Comparison of ENCODE assay signal across 11 cellular contexts in the genomic region with DNA sequence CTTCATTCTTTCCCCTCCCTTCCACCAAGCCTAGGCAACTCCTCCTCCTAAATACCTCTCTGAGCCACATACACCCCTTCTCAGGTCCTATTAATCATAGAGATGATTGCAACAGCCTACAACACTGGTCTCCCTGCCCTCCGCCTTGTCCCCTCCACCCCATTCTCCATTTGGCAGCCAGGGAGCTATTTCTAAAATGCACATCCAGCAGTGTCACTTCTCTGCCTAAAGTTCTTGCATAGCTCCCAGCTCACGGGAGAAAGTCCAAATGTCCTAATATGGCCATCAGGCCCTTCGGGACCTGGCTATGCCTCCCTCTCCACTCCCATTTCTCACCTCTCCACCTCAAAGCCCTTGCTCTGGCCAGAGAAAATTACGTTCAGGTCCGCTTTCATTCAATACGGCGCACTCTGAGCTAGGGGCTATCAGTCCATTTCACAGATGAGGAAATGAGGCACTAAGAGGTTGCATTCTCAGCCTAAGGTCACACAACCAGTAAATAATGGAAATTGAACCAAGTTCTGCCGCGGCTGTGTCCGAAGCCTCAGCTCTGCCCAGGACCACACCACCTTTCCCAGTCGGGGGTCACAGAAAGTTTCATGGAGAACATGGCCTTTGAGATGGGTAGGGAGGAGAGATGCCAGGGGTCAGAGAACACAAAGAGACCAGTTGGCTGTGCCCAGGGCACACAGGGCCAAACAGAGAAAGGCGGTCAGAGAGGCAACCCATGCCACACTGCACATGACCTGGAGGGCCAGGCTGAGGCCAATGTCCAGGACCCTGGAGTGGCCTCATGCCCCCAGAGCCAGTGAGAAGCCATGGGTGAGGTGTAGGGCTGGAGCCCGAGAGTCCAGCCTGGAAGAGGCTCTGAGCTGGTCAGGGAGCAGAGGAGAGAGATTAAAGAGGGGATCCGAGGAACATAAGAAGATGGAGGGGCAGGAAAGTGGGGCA.
DNase-seq lines count a peak whose midpoint lies in the region; ATAC-seq and TF ChIP-seq lines count a peak whose summit lies in the region.
"Had no signal": no experiment of that assay in that cellular context is flagged by ENCODE, and none has a peak within 500 bp of the region (broad histone marks: within the 10 kb centered on the region; RNA-seq: fewer than 3 reads in every experiment).

No MANE protein-coding gene starts in this region.

- H3K27ac ChIP-seq in dorsolateral prefrontal cortex (peak overlapping the region in 40 of 59 donors; percentile 7 to 83 (median 44)), right lobe of liver (peak overlapping the region; percentile 89 to 97 (median 92)), suprapubic skin (peak overlapping the region; percentile 86)

- no peak for TF ChIP-seq CTCF in HFFc6 (IDR thresholded peaks at IDR 0.05)
- no peak for TF ChIP-seq CTCF in dorsolateral prefrontal cortex (IDR thresholded peaks at IDR 0.05 in 54 of 56, conservative IDR thresholded peaks at IDR 0.05 in 2 of 56; ENCODE audit: low read depth in 1 of 56, partially characterized antibody in 56 of 56)
- TF ChIP-seq CTCF in right lobe of liver (IDR thresholded peaks at IDR 0.05): no peak
- TF ChIP-seq CTCF in suprapubic skin (IDR thresholded peaks at IDR 0.05): no peak

- H3K27me3 ChIP-seq in dorsolateral prefrontal cortex: no peaks in the 10 kb centered on the region
- H3K27me3 ChIP-seq in right lobe of liver: no peaks in the 10 kb centered on the region
- no peaks in the 10 kb centered on the region for H3K27me3 ChIP-seq in suprapubic skin

- H3K27ac Mint-ChIP-seq in HFFc6: peak overlapping the region; percentile 84
- no peak overlapping the region for H3K27ac Mint-ChIP-seq in activated T-helper 17 cell treated with anti-CD3 and anti-CD28 coated beads, Interleukin-2, amount 50 U/mL, for 72 hours
- H3K27ac Mint-ChIP-seq: activated CD4-positive, alpha-beta memory T cell treated with anti-CD3 and anti-CD28 coated beads, Interleukin-2, amount 10 ng/mL, durations not matched to agents 7 days and 5 days had no signal

- ATAC-seq in right lobe of liver (peak; percentile 53 to 83 (median 77)), HG03457 (IDR thresholded peaks at IDR 0.05; ENCODE audit: unreplicated experiment) (no peak)
- no peak for ATAC-seq in activated T-helper 17 cell treated with anti-CD3 and anti-CD28 coated beads, Interleukin-2, amount 50 U/mL, for 72 hours (replicated peaks)

- TF ChIP-seq EP300 in suprapubic skin (IDR thresholded peaks at IDR 0.05): peak; percentile 40

- WGBS in right lobe of liver (ENCODE audit: insufficient coverage, low coverage, low lambda C conversion rate, missing lambda C conversion rate): 12% methylated on average over 14 of the region's 14 CpGs
- WGBS in suprapubic skin: 65% methylated on average over 14 of the region's 14 CpGs

- 0 out of 2 replicates have a peak, but pooled peaks cover 6% of the 10 kb centered on the region for H3K36me3 Mint-ChIP-seq in HFFc6 (ENCODE audit: low read depth)
- H3K36me3 Mint-ChIP-seq in activated T-helper 17 cell treated with anti-CD3 and anti-CD28 coated beads, Interleukin-2, amount 50 U/mL, for 72 hours (ENCODE audit: low read depth): no peaks in the 10 kb centered on the region

- H3K4me3 ChIP-seq in dorsolateral prefrontal cortex (no peak overlapping the region), right lobe of liver (peak overlapping the region in 2 of 3 donors; percentile 3 to 28), suprapubic skin (peak overlapping the region; percentile 5)

- H3K4me1 ChIP-seq in right lobe of liver: peaks cover 0 to 85% (median 42%) of the 10 kb centered on the region in 4 donors
- peaks cover 97% of the 10 kb centered on the region for H3K4me1 ChIP-seq in suprapubic skin

- TF ChIP-seq POLR2A in right lobe of liver (IDR thresholded peaks at IDR 0.05) (peak; percentile 34), suprapubic skin (IDR thresholded peaks at IDR 0.05) (no peak)

- no peak overlapping the region for H3K4me3 Mint-ChIP-seq in HFFc6
- no peak overlapping the region for H3K4me3 Mint-ChIP-seq in activated T-helper 17 cell treated with anti-CD3 and anti-CD28 coated beads, Interleukin-2, amount 50 U/mL, for 72 hours
- H3K4me3 Mint-ChIP-seq: activated CD4-positive, alpha-beta memory T cell treated with anti-CD3 and anti-CD28 coated beads, Interleukin-2, amount 10 ng/mL, durations not matched to agents 7 days and 5 days had no signal

- H3K9me3 ChIP-seq in right lobe of liver (no peaks in the 10 kb centered on the region), suprapubic skin (no peaks in the 10 kb centered on the region)

- DNase-seq in HFFc6: peak; percentile 65
- DNase-seq in dorsolateral prefrontal cortex: no peak
- DNase-seq in right lobe of liver: peak; percentile 67 to 95 (median 94)
- no peak for DNase-seq in suprapubic skin (ENCODE audit: low spot score in 2 of 2)
- DNase-seq in DMS 273 (lab: John Stamatoyannopoulos, UW; ENCODE audit: unreplicated experiment): no peak
- no peak for DNase-seq in NCI-H2196 (lab: John Stamatoyannopoulos, UW; ENCODE audit: unreplicated experiment)
- DNase-seq: islet precursor cell, NCI-H1930 had no signal

- no peaks in the 10 kb centered on the region for H3K9me3 Mint-ChIP-seq in HFFc6
- no peaks in the 10 kb centered on the region for H3K9me3 Mint-ChIP-seq in activated T-helper 17 cell treated with anti-CD3 and anti-CD28 coated beads, Interleukin-2, amount 50 U/mL, for 72 hours
- H3K9me3 Mint-ChIP-seq: activated CD4-positive, alpha-beta memory T cell treated with anti-CD3 and anti-CD28 coated beads, Interleukin-2, amount 10 ng/mL, durations not matched to agents 7 days and 5 days had no signal

- intact Hi-C loops in dorsolateral prefrontal cortex (cut with DNase I): loop anchor here in 1 of 2 donors (10.0 kb wide), 1 partner anchor 55 kb away; no protein-coding TSS in a partner anchor
- intact Hi-C loops in right lobe of liver (cut with DNase I): loop anchor here in 1 of 2 donors (5.0 to 10.0 kb wide), 2 partner anchors 33 to 55 kb away; no protein-coding TSS in a partner anchor

- H3K4me1 Mint-ChIP-seq in HFFc6 (ENCODE audit: low read depth): peaks cover 99% of the 10 kb centered on the region
- peaks cover 6% of the 10 kb centered on the region for H3K4me1 Mint-ChIP-seq in activated T-helper 17 cell treated with anti-CD3 and anti-CD28 coated beads, Interleukin-2, amount 50 U/mL, for 72 hours

- peaks cover 0 to 9% (median 0%) of the 10 kb centered on the region in 4 donors for H3K36me3 ChIP-seq in right lobe of liver
- H3K36me3 ChIP-seq in suprapubic skin: no peaks in the 10 kb centered on the region

- H3K27me3 Mint-ChIP-seq in HFFc6 (ENCODE audit: insufficient read depth): peaks cover 5% of the 10 kb centered on the region
- H3K27me3 Mint-ChIP-seq in activated T-helper 17 cell treated with anti-CD3 and anti-CD28 coated beads, Interleukin-2, amount 50 U/mL, for 72 hours: peaks cover 12% of the 10 kb centered on the region

Comparison
In these comparisons a context has a peak if more than half of its experiments do, and no peak if none do; other contexts are left out.
1. DNase-seq: peak in HFFc6 (single experiment) and right lobe of liver (3 of 3); none in dorsolateral prefrontal cortex (0 of 10), suprapubic skin (0 of 2), DMS 273 (single experiment) and NCI-H2196 (single experiment).
2. H3K4me3 ChIP-seq: peak in right lobe of liver (2 of 3) and suprapubic skin (single experiment); none in dorsolateral prefrontal cortex (0 of 59).
3. ATAC-seq: peak in right lobe of liver (4 of 4); none in activated T-helper 17 cell treated with anti-CD3 and anti-CD28 coated beads, Interleukin-2, amount 50 U/mL, for 72 hours (single experiment) and HG03457 (single experiment).
4. Peak in every context shown above with its lines, with median percentiles within 50 percentile points of each other: H3K27ac ChIP-seq.